Comparison of ENCODE assay signal across 13 cellular contexts in genomic region chr6:157223021-157223430, GRCh38.
A peak's percentile ranks its signal among the peaks of the same experiment; 100 is the strongest.
DNase-seq lines count a peak whose midpoint lies in the region; ATAC-seq, FAIRE-seq and TF ChIP-seq lines count a peak whose summit lies in the region.
"Had no signal": no experiment of that assay in that cellular context is flagged by ENCODE, and none has a peak within 500 bp of the region (broad histone marks: within the 10 kb centered on the region; RNA-seq: fewer than 3 reads in every experiment).

No MANE protein-coding gene starts in this region.

- peak overlapping the region; percentile 95 for H3K4me3 ChIP-seq in Loucy (ENCODE audit: low read length, poor library complexity, severe bottlenecking)
- H3K4me3 ChIP-seq in GM12878 = no peak overlapping the region
- no peak overlapping the region for H3K4me3 ChIP-seq in HepG2 (replicated peaks in 1 of 3; ENCODE audit: insufficient read depth in 1 of 3, low read depth in 2 of 3, low read length in 3 of 3)
- H3K4me3 ChIP-seq: thyroid gland had no signal

- RAD21 ChIA-PET in GM12878 (lab: Charles Lee; ENCODE audit: unreplicated experiment) = interaction anchor here (0.9 to 1.2 kb wide), 2 partner anchors 18 to 187 kb away, joined by 3 to 4 read pairs; no protein-coding TSS in a partner anchor

- no peaks in the 10 kb centered on the region for H3F3A ChIP-seq in Loucy (ENCODE audit: low read depth)

- TF ChIP-seq POLR2A in GM12878 (IDR thresholded peaks at IDR 0.05; ENCODE audit: low read depth, low read length) (no peak), HepG2 (IDR thresholded peaks at IDR 0.05; ENCODE audit: insufficient read depth in 1 of 2, low read depth in 2 of 2, low read length in 2 of 2) (no peak)

- H3K4me1 ChIP-seq in Loucy (ENCODE audit: insufficient read depth, low read length, poor library complexity, severe bottlenecking) (peaks cover 34% of the 10 kb centered on the region), GM12878 (ENCODE audit: control insufficient read depth, insufficient read depth, low read length) (peaks cover 10% of the 10 kb centered on the region), HepG2 (ENCODE audit: insufficient read depth, low read length) (peaks cover 23% of the 10 kb centered on the region)

- no peak for TF ChIP-seq RAD21 in GM12878 (IDR thresholded peaks at IDR 0.05; ENCODE audit: insufficient read depth, low read depth, low read length)
- no peak for TF ChIP-seq RAD21 in HepG2 (CRISPR knock-in tag; IDR thresholded peaks at IDR 0.05)

- no peak for TF ChIP-seq EP300 in GM12878 (IDR thresholded peaks at IDR 0.05; ENCODE audit: borderline replicate concordance in 1 of 2, control insufficient read depth in 1 of 2, low read depth in 2 of 2, low read length in 2 of 2)
- TF ChIP-seq EP300 in HepG2 (IDR thresholded peaks at IDR 0.05; ENCODE audit: low read depth in 2 of 2, low read length in 2 of 2) = no peak
- TF ChIP-seq EP300 in HepG2 (CRISPR knock-in tag; IDR thresholded peaks at IDR 0.05; ENCODE audit: borderline replicate concordance) = no peak

- POLR2A ChIA-PET in GM12878 (lab: Charles Lee) = interaction anchor here (0.5 kb wide), 1 partner anchor 411 kb away, joined by 3 read pairs; no protein-coding TSS in a partner anchor
- POLR2A ChIA-PET in HepG2 (lab: Yijun Ruan, JAX) = no interaction called here

- intact Hi-C loops in GM12878 (cut with micrococcal nuclease; ENCODE audit: unreplicated experiment) = no loop called here
- intact Hi-C loops in HepG2 (cut with micrococcal nuclease; ENCODE audit: unreplicated experiment) = no loop called here

- ATAC-seq in GM12878 = peak; percentile 31
- ATAC-seq in HG02623 (IDR thresholded peaks at IDR 0.05; ENCODE audit: unreplicated experiment) = no peak
- no peak for ATAC-seq in HepG2
- ATAC-seq: activated T-cell treated with anti-CD3 and anti-CD28 coated beads, Interleukin-2, amount 50 U/mL, for 4 hours had no signal

- H2AFZ ChIP-seq in Loucy (ENCODE audit: low read length) = peak overlapping the region; percentile 40
- no peak overlapping the region for H2AFZ ChIP-seq in GM12878 (ENCODE audit: control insufficient read depth, low read depth, low read length)
- H2AFZ ChIP-seq in HepG2 (ENCODE audit: low read length) = no peak overlapping the region

- FAIRE-seq in GM18507 (lab: Jason Lieb, UNC) (peak; percentile 68), GM12878 (lab: Jason Lieb, UNC) (no peak), HepG2 (lab: Jason Lieb, UNC) (no peak)
- FAIRE-seq: colon had no signal

- SMC1A ChIA-PET in GM12878 (lab: Charles Lee; ENCODE audit: uncharacterized antibody, unreplicated experiment) = interaction anchor here (0.9 to 1.4 kb wide), 4 partner anchors 9 to 650 kb away, joined by 3 to 4 read pairs (median 4); no protein-coding TSS in a partner anchor

- H3K27me3 ChIP-seq in Loucy (ENCODE audit: insufficient read depth, low read length, poor library complexity, severe bottlenecking) (no peaks in the 10 kb centered on the region), GM12878 (replicated peaks in 1 of 2; ENCODE audit: control insufficient read depth in 2 of 2, insufficient read depth in 2 of 2, low read length in 1 of 2) (peaks cover 0 to 3% of the 10 kb centered on the region in 2 experiments; a peak in 2 of 4 replicates), HepG2 (ENCODE audit: control insufficient read depth in 1 of 2, insufficient read depth in 2 of 2, low read length in 2 of 2) (peaks cover 15 to 66% of the 10 kb centered on the region in 2 experiments)
- H3K27me3 ChIP-seq: thyroid gland had no signal

- H3K9me3 ChIP-seq in Loucy (ENCODE audit: insufficient read depth, low read depth, low read length) (no peaks in the 10 kb centered on the region), GM12878 (replicated peaks; ENCODE audit: control insufficient read depth, insufficient read depth, low read length) (no peaks in the 10 kb centered on the region), HepG2 (ENCODE audit: low read length) (no peaks in the 10 kb centered on the region)
- H3K9me3 ChIP-seq: thyroid gland had no signal

- H3K36me3 ChIP-seq in Loucy (ENCODE audit: insufficient read depth, low read length) = no peaks in the 10 kb centered on the region
- H3K36me3 ChIP-seq in GM12878 (ENCODE audit: control insufficient read depth in 2 of 2, insufficient read depth in 2 of 2, low read length in 1 of 2) = no peaks in the 10 kb centered on the region
- no peaks in the 10 kb centered on the region for H3K36me3 ChIP-seq in HepG2 (replicated peaks in 1 of 2; ENCODE audit: control insufficient read depth in 1 of 2, insufficient read depth in 2 of 2, low read length in 2 of 2)
- H3K36me3 ChIP-seq: thyroid gland had no signal

- H3K9ac ChIP-seq in Loucy (ENCODE audit: low read depth, low read length, poor library complexity, severe bottlenecking) (peak overlapping the region; percentile 96), GM12878 (ENCODE audit: control insufficient read depth, insufficient read depth, low read length) (no peak overlapping the region), HepG2 (ENCODE audit: insufficient read depth, low read depth, low read length) (no peak overlapping the region)

- in situ Hi-C loops in GM12878 (cut with MboI) (no loop called here), HepG2 (cut with HindIII; ENCODE audit: extremely low pct_ligation_motif_present, low pct_unique_long_range_greater_than_20kb) (no loop called here)

- H3K4me2 ChIP-seq in Loucy (ENCODE audit: low read depth, low read length, poor library complexity, severe bottlenecking) (peak overlapping the region; percentile 77), GM12878 (ENCODE audit: control insufficient read depth, insufficient read depth) (peak overlapping the region; percentile 55; the same call in 1 of the 2 replicates), HepG2 (ENCODE audit: low read depth, low read length) (no peak overlapping the region)

- DNase-seq in AML-193 (lab: John Stamatoyannopoulos, UW) = peak; percentile 48 to 63
- no peak for DNase-seq in GM18507 (ENCODE audit: extremely low spot score, insufficient read length, low read depth)
- DNase-seq in GM12878 (ENCODE audit: low read depth, low spot score) = no peak
- no peak for DNase-seq in stimulated activated naive CD4-positive, alpha-beta T cell treated with Interleukin-2 at 50 U/mL for 16 hours (lab: John Stamatoyannopoulos, UW)
- no peak for DNase-seq in NK-92 (lab: John Stamatoyannopoulos, UW; ENCODE audit: unreplicated experiment)
- DNase-seq in HepG2 (ENCODE audit: low spot score) = no peak
- DNase-seq: activated T-cell treated with anti-CD3 and anti-CD28 coated beads, Interleukin-2, amount 50 U/mL, for 4 hours; Calu3; SHP77 treated with DMSO at 0.1 percent for 48 hours; thyroid gland had no signal

- H3K9me2 ChIP-seq in Loucy (replicated peaks; ENCODE audit: low read depth, low read length) = no peaks in the 10 kb centered on the region

- H4K20me1 ChIP-seq in Loucy (ENCODE audit: insufficient read depth, low read length, poor library complexity, severe bottlenecking) (no peaks in the 10 kb centered on the region), GM12878 (ENCODE audit: control insufficient read depth, insufficient read depth) (no peaks in the 10 kb centered on the region), HepG2 (ENCODE audit: insufficient read depth, low read length) (no peaks in the 10 kb centered on the region)

- peaks cover 7% of the 10 kb centered on the region; the same call in 1 of the 2 replicates for H3K79me2 ChIP-seq in Loucy (ENCODE audit: insufficient read depth, low read length)
- H3K79me2 ChIP-seq in GM12878 (ENCODE audit: control insufficient read depth, insufficient read depth, low read length) = no peaks in the 10 kb centered on the region
- no peaks in the 10 kb centered on the region for H3K79me2 ChIP-seq in HepG2 (ENCODE audit: insufficient read depth, low read length)

- BruUV-seq in GM12878 (replicated peaks; lab: Mats Ljungman, UMichigan) (no TSS peak), HepG2 (replicated peaks; lab: Mats Ljungman, UMichigan) (no TSS peak)

- 23% methylated on average over 11 of the region's 11 CpGs for WGBS in GM12878 (ENCODE audit: insufficient coverage, insufficient replicate concordance, low lambda C conversion rate, missing lambda C conversion rate)
- WGBS in HepG2 (ENCODE audit: low lambda C conversion rate) = 53% methylated on average over 7 of the region's 11 CpGs

- TF ChIP-seq CTCF in Loucy (conservative IDR thresholded peaks at IDR 0.05; ENCODE audit: low read length) (no peak), GM12878 (IDR thresholded peaks at IDR 0.05 in 2 of 3, conservative IDR thresholded peaks at IDR 0.05 in 1 of 3; ENCODE audit: control insufficient read depth in 2 of 3, extremely low read depth in 1 of 3, insufficient read depth in 1 of 3, low read depth in 3 of 3, low read length in 3 of 3) (no peak), HepG2 (CRISPR knock-in tag; IDR thresholded peaks at IDR 0.05) (no peak)

- H3K27ac ChIP-seq in GM12878 (ENCODE audit: control insufficient read depth, insufficient read depth) (no peak overlapping the region), HepG2 (ENCODE audit: extremely low read length, insufficient read depth, low read length) (no peak overlapping the region)
- H3K27ac ChIP-seq: thyroid gland had no signal

- CTCF ChIA-PET in GM12878 (lab: Yijun Ruan, JAX) = interaction anchor here (1.0 to 1.7 kb wide), 3 partner anchors 11 to 20 kb away, joined by 3 to 5 read pairs (median 3); no protein-coding TSS in a partner anchor
- CTCF ChIA-PET in HepG2 (lab: Yijun Ruan, JAX; ENCODE audit: low intra/inter-chr PET ratio, low total read pairs) = no interaction called here

TF ChIP-seq in GM12878, 131 proteins besides CTCF, POLR2A, EP300 and RAD21 (continues in another document):
- TF ChIP-seq MTA2 (IDR thresholded peaks at IDR 0.05; ENCODE audit: low read depth) (no peak), HDAC6 (IDR thresholded peaks at IDR 0.05; ENCODE audit: unreplicated experiment) (no peak), CHD1 (IDR thresholded peaks at IDR 0.05; ENCODE audit: low read depth, low read length) (no peak), RUNX3 (IDR thresholded peaks at IDR 0.05; ENCODE audit: low read length) (peak; percentile 44; the same call in 1 of the 2 replicates)

TF ChIP-seq in HepG2, 621 proteins besides CTCF, POLR2A, EP300 and RAD21 (continues in another document):
- TF ChIP-seq NCOA2 (CRISPR knock-in tag; IDR thresholded peaks at IDR 0.05) (no peak), SNRNP70 (IDR thresholded peaks at IDR 0.05; ENCODE audit: low read depth, low read length) (no peak), ZNF205 (CRISPR knock-in tag; IDR thresholded peaks at IDR 0.05) (no peak), PHF5A (CRISPR knock-in tag; IDR thresholded peaks at IDR 0.05; ENCODE audit: low read depth, unreplicated experiment) (no peak), AGO1 (IDR thresholded peaks at IDR 0.05; ENCODE audit: low read depth, low read length, poor library complexity, severe bottlenecking) (no peak), ZNF607 (CRISPR knock-in tag; IDR thresholded peaks at IDR 0.05; ENCODE audit: borderline replicate concordance) (no peak), PHF8 (CRISPR knock-in tag; IDR thresholded peaks at IDR 0.05) (no peak), SP5 (CRISPR knock-in tag; IDR thresholded peaks at IDR 0.05; ENCODE audit: borderline replicate concordance, low read depth) (no peak), KMT2A (CRISPR knock-in tag; IDR thresholded peaks at IDR 0.05) (no peak), ZNF737 (CRISPR knock-in tag; IDR thresholded peaks at IDR 0.05; ENCODE audit: borderline replicate concordance) (no peak), RBFOX2 (IDR thresholded peaks at IDR 0.05; ENCODE audit: low read depth, low read length) (no peak), ZNF24 (IDR thresholded peaks at IDR 0.05) (no peak)

Comparison
In these comparisons a context has a peak if more than half of its experiments do, and no peak if none do; other contexts are left out.
1. DNase-seq: peak in AML-193 (2 of 2); none in GM18507 (single experiment), GM12878 (single experiment), stimulated activated naive CD4-positive, alpha-beta T cell treated with Interleukin-2 at 50 U/mL for 16 hours (single experiment), NK-92 (single experiment) and HepG2 (single experiment).